In genomic region chr9:128153947-128154695, GRCh38 we compare ENCODE assay signal across 14 cellular contexts. TPM values are rescaled to one million over a fixed set of nuclear protein-coding genes. Genes with fewer than 3 reads are reported as not detected.
"Had no signal": no experiment of that assay in that cellular context is flagged by ENCODE, and none has a peak within 500 bp of the region (broad histone marks: within the 10 kb centered on the region; RNA-seq: fewer than 3 reads in every experiment).

No MANE protein-coding gene starts in this region.

- H3K36me3 Mint-ChIP-seq: activated naive CD4-positive, alpha-beta T cell treated with anti-CD3 and anti-CD28 coated beads, Interleukin-2, amount 10 ng/mL, durations not matched to agents 7 days and 5 days; naive thymus-derived CD4-positive, alpha-beta T cell; stimulated activated memory B cell treated with anti-CD40 and anti-IgM and Interleukin-4, amounts not matched to agents 10 μg/mL and 1 μg/mL and 100 μg/mL, for 72 hours had no signal

- H3K4me3 Mint-ChIP-seq: activated naive CD4-positive, alpha-beta T cell treated with anti-CD3 and anti-CD28 coated beads, Interleukin-2, amount 10 ng/mL, durations not matched to agents 7 days and 5 days; central memory CD8-positive, alpha-beta T cell; dendritic cell treated with granulocyte-macrophage colony-stimulating factor and Interleukin-4, amounts not matched to agents 40 ng/mL and 50 ng/mL, for 4 days; effector memory CD8-positive, alpha-beta T cell; naive thymus-derived CD4-positive, alpha-beta T cell; stimulated activated memory B cell treated with anti-CD40 and anti-IgM and Interleukin-4, amounts not matched to agents 10 μg/mL and 1 μg/mL and 100 μg/mL, for 72 hours had no signal

- DNase-seq: activated CD4-positive, alpha-beta T cell treated with anti-CD3 and anti-CD28 coated beads for 4 hours; activated naive CD4-positive, alpha-beta T cell treated with anti-CD3 and anti-CD28 coated beads, Interleukin-2, amount 10 ng/mL, durations not matched to agents 7 days and 5 days; body of pancreas; effector memory CD8-positive, alpha-beta T cell; erythroblast; midbrain; naive thymus-derived CD4-positive, alpha-beta T cell; stimulated activated CD4-positive, alpha-beta T cell treated with anti-CD3 and anti-CD28 coated beads, Interleukin-1b, Interleukin-23, amount 100 ng/mL, for 48 hours; tibial artery had no signal

- H3K27me3 Mint-ChIP-seq: central memory CD8-positive, alpha-beta T cell; effector memory CD8-positive, alpha-beta T cell had no signal

- H3K27ac Mint-ChIP-seq: activated naive CD4-positive, alpha-beta T cell treated with anti-CD3 and anti-CD28 coated beads, Interleukin-2, amount 10 ng/mL, durations not matched to agents 7 days and 5 days; dendritic cell treated with granulocyte-macrophage colony-stimulating factor and Interleukin-4, amounts not matched to agents 40 ng/mL and 50 ng/mL, for 4 days; effector memory CD8-positive, alpha-beta T cell; progenitor cell of endocrine pancreas; stimulated activated memory B cell treated with anti-CD40 and anti-IgM and Interleukin-4, amounts not matched to agents 10 μg/mL and 1 μg/mL and 100 μg/mL, for 72 hours had no signal

- H3K9me3 Mint-ChIP-seq: activated naive CD4-positive, alpha-beta T cell treated with anti-CD3 and anti-CD28 coated beads, Interleukin-2, amount 10 ng/mL, durations not matched to agents 7 days and 5 days; central memory CD8-positive, alpha-beta T cell; dendritic cell treated with granulocyte-macrophage colony-stimulating factor and Interleukin-4, amounts not matched to agents 40 ng/mL and 50 ng/mL, for 4 days; effector memory CD8-positive, alpha-beta T cell; stimulated activated memory B cell treated with anti-CD40 and anti-IgM and Interleukin-4, amounts not matched to agents 10 μg/mL and 1 μg/mL and 100 μg/mL, for 72 hours had no signal

RNA-seq across cellular contexts. Expression of gene LCN2, which starts 4.9 kb away (rescaled TPM):
- total RNA-seq: naive thymus-derived CD4-positive, alpha-beta T cell; progenitor cell of endocrine pancreas; T-helper 1 cell treated with Interleukin-12 subunit alpha and Interleukin-12 subunit beta and Interleukin-4 antibody, amounts not matched to agents 30 ng/mL and 1 ng/mL, for 36 hours had no signal
